In genomic region chr9:121636978-121637377, GRCh38 we compare ENCODE assay signal across 24 cellular contexts. TPM values are rescaled to one million over a fixed set of nuclear protein-coding genes. Genes with fewer than 3 reads are reported as not detected.
A peak's percentile ranks its signal among the peaks of the same experiment; 100 is the strongest.
DNase-seq lines count a peak whose midpoint lies in the region; ATAC-seq and TF ChIP-seq lines count a peak whose summit lies in the region.
"Had no signal": no experiment of that assay in that cellular context is flagged by ENCODE, and none has a peak within 500 bp of the region (broad histone marks: within the 10 kb centered on the region; RNA-seq: fewer than 3 reads in every experiment).

No MANE protein-coding gene starts in this region.

- H3K4me3 ChIP-seq in IMR-90 (ENCODE audit: insufficient read depth, low read depth, low read length) (no peak overlapping the region), mesodermal cell (ENCODE audit: extremely low read depth, insufficient read depth, low read length, poor library complexity, severe bottlenecking) (no peak overlapping the region)
- H3K4me3 ChIP-seq: mucosa of descending colon, smooth muscle cell, thoracic aorta had no signal

- intact Hi-C loops in IMR-90 (cut with micrococcal nuclease), result no loop called here

- H3K36me3 ChIP-seq in IMR-90 (ENCODE audit: control insufficient read depth, insufficient read depth, low read length) (no peaks in the 10 kb centered on the region), mesodermal cell (ENCODE audit: control insufficient read depth, insufficient read depth, low read length) (no peaks in the 10 kb centered on the region)
- H3K36me3 ChIP-seq: thoracic aorta had no signal

- H3K9me3 ChIP-seq in IMR-90 (ENCODE audit: control insufficient read depth, insufficient read depth, low read length) (no peaks in the 10 kb centered on the region), mesodermal cell (ENCODE audit: control insufficient read depth, low read length) (no peaks in the 10 kb centered on the region)
- H3K9me3 ChIP-seq: mucosa of descending colon, thoracic aorta had no signal

- no peak overlapping the region for H3K56ac ChIP-seq in IMR-90 (ENCODE audit: extremely low read depth, insufficient read depth, low read length)

- TF ChIP-seq RAD21 in IMR-90 (IDR thresholded peaks at IDR 0.05; ENCODE audit: low read length), result no peak

- no peak overlapping the region for H2AK5ac ChIP-seq in IMR-90 (ENCODE audit: low read depth, low read length)

- CTCF ChIA-PET in IMR-90 (lab: Yijun Ruan, JAX), result no interaction called here

- H2BK20ac ChIP-seq in IMR-90 (ENCODE audit: low read depth, low read length), result no peak overlapping the region

- H2BK120ac ChIP-seq in IMR-90 (ENCODE audit: low read depth, low read length), result no peak overlapping the region

- no peak overlapping the region for H4K8ac ChIP-seq in IMR-90 (ENCODE audit: low read depth in 2 of 2, low read length in 2 of 2)

- H3K23ac ChIP-seq in IMR-90 (ENCODE audit: low read depth, low read length), result no peak overlapping the region

- H3K4me1 ChIP-seq in IMR-90 (ENCODE audit: control insufficient read depth, insufficient read depth, low read length), result peaks cover 11% of the 10 kb centered on the region; the same call in 1 of the 2 replicates
- peaks cover 32% of the 10 kb centered on the region for H3K4me1 ChIP-seq in mesodermal cell (ENCODE audit: control insufficient read depth, insufficient read depth, low read length, poor library complexity, severe bottlenecking)

- H2BK15ac ChIP-seq in IMR-90 (ENCODE audit: low read depth, low read length), result no peak overlapping the region

- TF ChIP-seq POLR2A in IMR-90 (IDR thresholded peaks at IDR 0.05; ENCODE audit: low read depth, low read length), result no peak

- H4K5ac ChIP-seq in IMR-90 (ENCODE audit: low read depth, low read length), result no peak overlapping the region

- dilution Hi-C loops in IMR-90 (cut with HindIII; ENCODE audit: low sequenced_read_pairs, unreplicated experiment), result no loop called here

- H2AK9ac ChIP-seq in IMR-90 (replicated peaks; ENCODE audit: low read depth, low read length, poor library complexity), result peak overlapping the region; percentile 25

- H3K79me1 ChIP-seq in IMR-90 (ENCODE audit: low read depth in 1 of 2, low read length in 2 of 2), result no peaks in the 10 kb centered on the region; a peak in 1 of 4 replicates

- POLR2A ChIA-PET in IMR-90 (lab: Charles Lee; ENCODE audit: unreplicated experiment), result no interaction called here

- no peak overlapping the region for H3K4me2 ChIP-seq in IMR-90 (ENCODE audit: low read depth, low read length)

- H3K27ac ChIP-seq in IMR-90 (ENCODE audit: insufficient read depth, low read length) (no peak overlapping the region), caudate nucleus (ENCODE audit: low read depth, low read length) (peak overlapping the region; percentile 82), mesodermal cell (ENCODE audit: low read depth, low read length, severe bottlenecking) (peak overlapping the region; percentile 36), substantia nigra (ENCODE audit: low read depth, low read length, poor library complexity, severe bottlenecking) (peak overlapping the region; percentile 84)
- H3K27ac ChIP-seq: thoracic aorta had no signal

- no peaks in the 10 kb centered on the region for H3K9me1 ChIP-seq in IMR-90 (ENCODE audit: insufficient read depth, low read length)

- no peak overlapping the region for H4K91ac ChIP-seq in IMR-90 (ENCODE audit: insufficient read depth, low read depth, low read length)

- in situ Hi-C loops in IMR-90 (cut with MboI; ENCODE audit: low sequenced_read_pairs), result no loop called here

- H3K9ac ChIP-seq in IMR-90 (ENCODE audit: low read depth, low read length), result no peak overlapping the region

- no peak overlapping the region for H3K18ac ChIP-seq in IMR-90 (ENCODE audit: low read depth, low read length)

- no peak for ATAC-seq in IMR-90 (ENCODE audit: low read depth)
- no peak for ATAC-seq in GM21528 (IDR thresholded peaks at IDR 0.05; ENCODE audit: low FRiP score, unreplicated experiment)
- no peak for ATAC-seq in GM18519 (IDR thresholded peaks at IDR 0.05; ENCODE audit: low FRiP score, unreplicated experiment)
- ATAC-seq: mucosa of descending colon; natural killer cell treated with Interleukin-12 subunit alpha and Interleukin-12 subunit beta and Interleukin-15 and Interleukin-18, amount 100 ng/mL, for 72 hours; Panc1 had no signal

- no peak overlapping the region for H3K14ac ChIP-seq in IMR-90 (replicated peaks; ENCODE audit: low read depth, low read length)

- H2AFZ ChIP-seq in IMR-90 (replicated peaks; ENCODE audit: low read length, poor library complexity), result no peak overlapping the region

- no peak for TF ChIP-seq CTCF in IMR-90 (conservative IDR thresholded peaks at IDR 0.05; ENCODE audit: low read depth, low read length)

- DNase-seq in IMR-90 (no peak), caudate nucleus (lab: John Stamatoyannopoulos, UW) (no peak), substantia nigra (lab: John Stamatoyannopoulos, UW) (no peak), HT-29 (ENCODE audit: low spot score) (no peak)
- DNase-seq: ACHN; activated CD4-positive, alpha-beta memory T cell treated with anti-CD3 and anti-CD28 coated beads, Interleukin-2, amount 10 ng/mL, durations not matched to agents 7 days and 5 days; activated CD4-positive, alpha-beta T cell treated with anti-CD3 and anti-CD28 coated beads for 1 hour; activated CD8-positive, alpha-beta memory T cell treated with anti-CD3 and anti-CD28 coated beads, Interleukin-2, amount 50 U/mL, for 4 hours; activated naive CD4-positive, alpha-beta T cell treated with anti-CD3 and anti-CD28 coated beads for 36 hours; NCI-H1048; NCI-H1694; NCI-H774; SHP77 treated with DMSO at 0.1 percent for 48 hours; stimulated activated naive CD4-positive, alpha-beta T cell had no signal

- no TSS peak for BruUV-seq in IMR-90 (replicated peaks; lab: Mats Ljungman, UMichigan)

- H4K20me1 ChIP-seq in IMR-90 (ENCODE audit: insufficient read depth, low read length), result peaks cover 16% of the 10 kb centered on the region

- 100% methylated on average over 1 of the region's 1 CpG; no CpG with 5 or more reads in 1 of the 2 experiments for WGBS in IMR-90 (ENCODE audit: extremely low coverage in 2 of 2, insufficient read length in 1 of 2), 2 experiments
- WGBS in mesodermal cell (ENCODE audit: insufficient coverage in 2 of 2), 2 experiments, result 92 to 100% methylated on average over 1 of the region's 1 CpG

- no peak overlapping the region for H2BK5ac ChIP-seq in IMR-90 (ENCODE audit: low read depth, low read length, poor library complexity, severe bottlenecking)

- no peaks in the 10 kb centered on the region for H3K27me3 ChIP-seq in IMR-90 (ENCODE audit: control insufficient read depth, insufficient read depth, low read length)

- H3K4ac ChIP-seq in IMR-90 (ENCODE audit: low read depth, low read length), result no peak overlapping the region

TF ChIP-seq in IMR-90, 13 proteins besides CTCF, POLR2A, EP300 and RAD21:
- TF ChIP-seq ELK1 (IDR thresholded peaks at IDR 0.05; ENCODE audit: borderline replicate concordance, low read depth, low read length) (no peak), MAZ (IDR thresholded peaks at IDR 0.05; ENCODE audit: borderline replicate concordance, low read depth, low read length) (no peak), MXI1 (IDR thresholded peaks at IDR 0.05; ENCODE audit: borderline replicate concordance, low read depth, low read length) (no peak), USF2 (IDR thresholded peaks at IDR 0.05; ENCODE audit: low read depth, low read length) (no peak), FOS (IDR thresholded peaks at IDR 0.05; ENCODE audit: low read depth, low read length) (no peak), CHD1 (IDR thresholded peaks at IDR 0.05; ENCODE audit: low read depth, low read length) (no peak), CEBPB (IDR thresholded peaks at IDR 0.05; ENCODE audit: low read depth, low read length) (no peak), NFE2L2 (IDR thresholded peaks at IDR 0.05; ENCODE audit: low read depth, low read length) (no peak), MAFK (IDR thresholded peaks at IDR 0.05; ENCODE audit: low read depth, low read length) (no peak), BHLHE40 (IDR thresholded peaks at IDR 0.05; ENCODE audit: low read depth, low read length) (no peak), RCOR1 (IDR thresholded peaks at IDR 0.05; ENCODE audit: insufficient replicate concordance, low read length) (no peak)

RNA-seq across cellular contexts. Expression of gene DAB2IP, which starts 14.5 kb away (rescaled TPM):
- total RNA-seq in IMR-90 (2012; rRNA removed), result 5.6 and 6.1 TPM in 2 replicates
- polyA plus RNA-seq in IMR-90 (2012; rRNA removed), result 17.2 and 20.4 TPM in 2 replicates
- polyA plus RNA-seq in IMR-90 (2012; cell fraction: cytosol; rRNA removed), result 12.2 and 16.5 TPM in 2 replicates
- 27.8 and 42.5 TPM in 2 replicates for polyA plus RNA-seq in IMR-90 (2012; cell fraction: nucleus; rRNA removed; ENCODE audit: low replicate concordance)
- 49.6 TPM for polyA plus RNA-seq in mesodermal cell (2013, experiment 1 of 2)
- 34.2 TPM for polyA plus RNA-seq in mesodermal cell (2013, experiment 2 of 2)
- 47.4 and 58.1 TPM in 2 replicates for total RNA-seq in HT-29 (2014; rRNA removed; shearing (Covaris generic))
- total RNA-seq: activated CD4-positive, alpha-beta memory T cell treated with anti-CD3 and anti-CD28 coated beads, Interleukin-2, amount 10 ng/mL, durations not matched to agents 7 days and 5 days; activated T-helper 1 cell treated with anti-CD3 and anti-CD28 coated beads, Interleukin-12 subunit alpha, Interleukin-12 subunit beta, Interleukin-2, Interleukin-4 antibody, amounts not matched to agents 30 ng/mL and 10 ng/mL and 1 ng/mL, durations not matched to agents 14 hours and 24 hours and 36 hours; T-helper 2 cell treated with Interferon-gamma antibody and Interleukin-4, amounts not matched to agents 100 ng/mL and 5 ng/mL, for 36 hours had no signal
